In the genomic region with DNA sequence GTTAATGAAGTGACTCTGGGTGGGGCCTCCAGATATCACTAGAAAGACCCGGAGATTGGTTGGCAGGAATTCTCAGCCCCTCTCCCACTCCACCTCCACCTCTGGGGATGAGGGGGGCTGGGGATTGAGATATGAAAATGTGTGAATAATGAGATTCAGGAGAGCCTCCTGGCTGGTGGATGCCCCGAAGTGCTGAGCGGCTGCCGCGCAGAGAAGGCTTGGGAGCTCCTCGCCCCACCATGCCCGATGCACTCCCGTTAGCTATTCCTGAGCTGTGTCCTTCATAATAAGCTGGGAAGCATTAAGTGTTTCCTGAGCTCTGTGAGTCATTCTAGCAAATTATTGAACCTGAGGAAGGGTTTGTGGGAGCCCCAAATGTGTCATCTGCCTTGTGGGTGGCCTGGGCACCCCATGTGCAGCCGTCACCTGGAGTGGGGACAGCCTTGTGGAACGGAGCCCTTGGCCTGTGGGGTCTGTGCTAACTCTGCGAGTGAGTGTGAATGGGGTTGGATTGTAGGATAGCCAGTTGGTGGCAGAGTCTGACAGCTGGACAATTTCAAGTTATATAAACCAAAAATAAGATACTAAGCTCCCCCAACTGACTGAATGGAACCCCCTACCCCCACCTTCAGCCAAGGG, we compare ENCODE assay signal across 14 cellular contexts. TPM values are rescaled to one million over a fixed set of nuclear protein-coding genes. Genes with fewer than 3 reads are reported as not detected.
A peak's percentile ranks its signal among the peaks of the same experiment; 100 is the strongest.
DNase-seq lines count a peak whose midpoint lies in the region; ATAC-seq and TF ChIP-seq lines count a peak whose summit lies in the region.
"Had no signal": no experiment of that assay in that cellular context is flagged by ENCODE, and none has a peak within 500 bp of the region (broad histone marks: within the 10 kb centered on the region; RNA-seq: fewer than 3 reads in every experiment).

No MANE protein-coding gene starts in this region.

- no peak overlapping the region; a peak in 1 of 5 replicates for H3K4me3 Mint-ChIP-seq in H9
- H3K4me3 Mint-ChIP-seq in type B pancreatic cell, result no peak overlapping the region
- H3K4me3 Mint-ChIP-seq in immature natural killer cell, result no peak overlapping the region
- H3K4me3 Mint-ChIP-seq: B cell; CD4-positive, alpha-beta T cell had no signal

- H3K4me3 ChIP-seq in Peyer's patch (no peak overlapping the region), neuronal stem cell (ENCODE audit: low read length in 2 of 2) (no peak overlapping the region)
- H3K4me3 ChIP-seq: GM12878 had no signal

- no peak for TF ChIP-seq POLR2A in Peyer's patch (IDR thresholded peaks at IDR 0.05)

- H4K20me1 ChIP-seq in H9 (ENCODE audit: control insufficient read depth, insufficient read depth, insufficient read length), result no peaks in the 10 kb centered on the region

- H3K27me3 ChIP-seq in H9 (ENCODE audit: insufficient read depth, low read length), result no peaks in the 10 kb centered on the region
- no peaks in the 10 kb centered on the region for H3K27me3 ChIP-seq in Peyer's patch
- H3K27me3 ChIP-seq in foreskin keratinocyte, result no peaks in the 10 kb centered on the region
- H3K27me3 ChIP-seq in neuronal stem cell (ENCODE audit: control insufficient read depth in 3 of 3, insufficient read depth in 3 of 3, low read depth in 1 of 3, low read length in 3 of 3), result no peaks in the 10 kb centered on the region

- H4K8ac ChIP-seq in H9 (replicated peaks; ENCODE audit: insufficient read length, low read depth, low read length) (no peak overlapping the region), neuronal stem cell (ENCODE audit: low read depth, low read length) (no peak overlapping the region)

- H3K4me1 Mint-ChIP-seq in H9, result peaks cover 6% of the 10 kb centered on the region in 2 experiments; a peak in 3 of 4 replicates
- peaks cover 7% of the 10 kb centered on the region for H3K4me1 Mint-ChIP-seq in type B pancreatic cell (ENCODE audit: unreplicated experiment)
- peaks cover 5 to 10% of the 10 kb centered on the region in 2 donors for H3K4me1 Mint-ChIP-seq in immature natural killer cell

- H3K23me2 ChIP-seq in H9 (ENCODE audit: insufficient read length, low read depth, low read length, poor library complexity, severe bottlenecking), result peaks cover 4% of the 10 kb centered on the region

- DNase-seq in H9 (peak; percentile 22), Peyer's patch (peak in 2 of 3 donors; percentile 13 to 15), foreskin keratinocyte (no peak), neuronal stem cell (ENCODE audit: low spot score) (no peak), type B pancreatic cell (ENCODE audit: extremely low spot score, unreplicated experiment) (no peak), NCI-H446 (lab: John Stamatoyannopoulos, UW) (no peak), immature natural killer cell (no peak)
- DNase-seq: C1 segment of cervical spinal cord, Calu3, DMS79 had no signal

- H3K18ac ChIP-seq in H9 (ENCODE audit: insufficient read length, low read depth, low read length), result no peak overlapping the region
- no peak overlapping the region for H3K18ac ChIP-seq in neuronal stem cell (ENCODE audit: low read length)

- no peak overlapping the region for H2AK5ac ChIP-seq in H9 (ENCODE audit: insufficient read length, low read length)
- peak overlapping the region; percentile 45 for H2AK5ac ChIP-seq in neuronal stem cell (ENCODE audit: low read depth, low read length)

- H3K14ac ChIP-seq in H9 (ENCODE audit: insufficient read depth, low read length), result no peak overlapping the region
- no peak overlapping the region for H3K14ac ChIP-seq in neuronal stem cell (ENCODE audit: low read length)

- H3K9me3 Mint-ChIP-seq in H9 (peaks cover 17 to 54% of the 10 kb centered on the region in 2 experiments), type B pancreatic cell (no peaks in the 10 kb centered on the region), immature natural killer cell (no peaks in the 10 kb centered on the region)
- H3K9me3 Mint-ChIP-seq: CD4-positive, alpha-beta T cell had no signal

- no peak overlapping the region for H2AFZ ChIP-seq in H9 (ENCODE audit: low read length)
- H2AFZ ChIP-seq in neuronal stem cell (ENCODE audit: low read length), result no peak overlapping the region

- ATAC-seq in foreskin keratinocyte, result no peak
- ATAC-seq in HG02884 (IDR thresholded peaks at IDR 0.05; ENCODE audit: unreplicated experiment), result no peak
- ATAC-seq: GM12878 had no signal

- TF ChIP-seq CTCF in H9 (conservative IDR thresholded peaks at IDR 0.05) (no peak), Peyer's patch (IDR thresholded peaks at IDR 0.05) (no peak), foreskin keratinocyte (conservative IDR thresholded peaks at IDR 0.05) (peak; percentile 21), type B pancreatic cell (conservative IDR thresholded peaks at IDR 0.05) (no peak)

- H4K91ac ChIP-seq in H9 (ENCODE audit: insufficient read length, low read depth, low read length) (no peak overlapping the region), neuronal stem cell (ENCODE audit: low read depth, low read length, poor library complexity) (no peak overlapping the region)

- peaks cover 1% of the 10 kb centered on the region; the same call in 1 of the 2 replicates for H3K79me2 ChIP-seq in H9 (ENCODE audit: insufficient read depth, low read length)

- H3K79me1 ChIP-seq in H9 (ENCODE audit: insufficient read depth, low read depth, low read length, poor library complexity, severe bottlenecking) (no peaks in the 10 kb centered on the region), neuronal stem cell (ENCODE audit: low read depth, low read length) (peaks cover 3% of the 10 kb centered on the region)

- no peak overlapping the region for H4K5ac ChIP-seq in H9 (ENCODE audit: insufficient read length, low read depth, low read length)

- H3K27ac Mint-ChIP-seq in H9 (no peak overlapping the region; a peak in 1 of 7 replicates), type B pancreatic cell (no peak overlapping the region), immature natural killer cell (no peak overlapping the region)
- H3K27ac Mint-ChIP-seq: B cell had no signal

- H3K27ac ChIP-seq in H9 (ENCODE audit: insufficient read length, low read depth, low read length), result no peak overlapping the region
- no peak overlapping the region for H3K27ac ChIP-seq in Peyer's patch
- no peak overlapping the region for H3K27ac ChIP-seq in foreskin keratinocyte
- H3K27ac ChIP-seq in neuronal stem cell (replicated peaks; ENCODE audit: low read length), result no peak overlapping the region

- H2BK15ac ChIP-seq in H9 (ENCODE audit: low read depth, low read length) (no peak overlapping the region), neuronal stem cell (ENCODE audit: low read length) (no peak overlapping the region)

- no peak overlapping the region for H3K4me2 ChIP-seq in H9 (ENCODE audit: insufficient read depth, insufficient read length, low read length)
- H3K4me2 ChIP-seq in neuronal stem cell (ENCODE audit: insufficient read depth, low read length, poor library complexity, severe bottlenecking), result no peak overlapping the region

- H2BK5ac ChIP-seq in H9 (ENCODE audit: insufficient read length, low read length) (no peak overlapping the region), neuronal stem cell (ENCODE audit: low read length) (no peak overlapping the region)

- H3K9ac ChIP-seq in H9 (ENCODE audit: extremely low read depth, insufficient read length, low read length) (no peak overlapping the region), neuronal stem cell (ENCODE audit: low read depth, low read length, poor library complexity) (no peak overlapping the region)

- no peak overlapping the region for H3K56ac ChIP-seq in H9 (ENCODE audit: insufficient read length, low read depth, low read length)

- no peak overlapping the region for H3K23ac ChIP-seq in H9 (ENCODE audit: insufficient read length, low read depth, low read length)
- no peak overlapping the region for H3K23ac ChIP-seq in neuronal stem cell (ENCODE audit: low read depth, low read length, poor library complexity)

- H3K4ac ChIP-seq in H9 (ENCODE audit: low read depth, low read length) (no peak overlapping the region), neuronal stem cell (ENCODE audit: low read length) (no peak overlapping the region)

- H3K4me1 ChIP-seq in H9 (ENCODE audit: insufficient read depth, low read length) (no peaks in the 10 kb centered on the region), Peyer's patch (peaks cover 0 to 7% (median 3%) of the 10 kb centered on the region in 4 donors), foreskin keratinocyte (peaks cover 3% of the 10 kb centered on the region), neuronal stem cell (ENCODE audit: control insufficient read depth in 2 of 2, insufficient read depth in 1 of 2, low read depth in 1 of 2, low read length in 2 of 2) (peaks cover 0 to 5% of the 10 kb centered on the region in 2 donors)

- H3K9me3 ChIP-seq in H9 (ENCODE audit: control insufficient read depth, low read depth, low read length) (no peaks in the 10 kb centered on the region), Peyer's patch (no peaks in the 10 kb centered on the region), neuronal stem cell (replicated peaks in 1 of 2; ENCODE audit: control insufficient read depth in 2 of 2, insufficient read depth in 1 of 2, low read depth in 1 of 2, low read length in 2 of 2) (peaks cover 4 to 7% of the 10 kb centered on the region in 2 donors)

- no peak overlapping the region for H2BK12ac ChIP-seq in H9 (ENCODE audit: insufficient read length, low read depth, low read length)
- no peak overlapping the region for H2BK12ac ChIP-seq in neuronal stem cell (ENCODE audit: low read length)

- no peak overlapping the region for H2BK20ac ChIP-seq in H9 (ENCODE audit: low read depth, low read length, poor library complexity, severe bottlenecking)

- no CpG with 5 or more reads among the region's 11 CpGs for WGBS in H9 (ENCODE audit: extremely low coverage, insufficient read length, low lambda C conversion rate)
- WGBS in neuronal stem cell (ENCODE audit: extremely low coverage in 2 of 2, insufficient read length in 2 of 2, insufficient replicate concordance in 1 of 2), 2 donors, result no CpG with 5 or more reads among the region's 11 CpGs

- H3K36me3 Mint-ChIP-seq in H9 (ENCODE audit: insufficient read depth in 1 of 3, low read depth in 3 of 3), result peaks cover 0 to 7% (median 5%) of the 10 kb centered on the region in 3 experiments; a peak in 5 of 7 replicates
- no peaks in the 10 kb centered on the region for H3K36me3 Mint-ChIP-seq in type B pancreatic cell
- H3K36me3 Mint-ChIP-seq in immature natural killer cell, result no peaks in the 10 kb centered on the region

- no peak overlapping the region for H3T11ph ChIP-seq in H9 (ENCODE audit: low read length)

- no peak overlapping the region for H2BK120ac ChIP-seq in H9 (ENCODE audit: low read depth, low read length, poor library complexity, severe bottlenecking)
- H2BK120ac ChIP-seq in neuronal stem cell (ENCODE audit: low read depth, low read length), result no peak overlapping the region

- H3K27me3 Mint-ChIP-seq in H9 (ENCODE audit: low read depth) (peaks cover 27% of the 10 kb centered on the region), type B pancreatic cell (no peaks in the 10 kb centered on the region), immature natural killer cell (ENCODE audit: low read depth in 3 of 3) (peaks cover under 1 to 4% (median 4%) of the 10 kb centered on the region in 3 donors)
- H3K27me3 Mint-ChIP-seq: B cell; CD4-positive, alpha-beta T cell had no signal

- H3K36me3 ChIP-seq in Peyer's patch, result no peaks in the 10 kb centered on the region
- H3K36me3 ChIP-seq in neuronal stem cell (replicated peaks in 1 of 2; ENCODE audit: control insufficient read depth in 2 of 2, insufficient read depth in 2 of 2, low read length in 2 of 2), result no peaks in the 10 kb centered on the region

RNA-seq across cellular contexts. Expression of a gene that starts 4.4 kb away (rescaled TPM):
- total RNA-seq in H9 (2021), result 85.6 and 89.5 TPM in 2 replicates
- 100 to 1,000 TPM; 112 to 200 (median 143) TPM for total RNA-seq in Peyer's patch
- 80.6 and 86.1 TPM in 2 replicates for total RNA-seq in foreskin keratinocyte
- 61.4 and 70.2 TPM in 2 replicates for polyA plus RNA-seq in foreskin keratinocyte
- 38.4 TPM for polyA plus RNA-seq in neuronal stem cell (2013, experiment 1 of 2)
- 37.0 TPM for polyA plus RNA-seq in neuronal stem cell (2013, experiment 2 of 2)
- total RNA-seq in type B pancreatic cell (ENCODE audit: low replicate concordance), result 81.5 and 98.7 TPM in 2 replicates
- polyA plus RNA-seq in immature natural killer cell, result 10 to 100 TPM; 60.7 to 76.0 (median 72.9) TPM

RNA-seq across cellular contexts. Expression of a gene that starts 36.3 kb away (rescaled TPM):
- total RNA-seq in H9 (2021), result 128 and 136 TPM in 2 replicates
- 100 to 1,000 TPM; 245 to 371 (median 288) TPM for total RNA-seq in Peyer's patch
- 106 and 114 TPM in 2 replicates for total RNA-seq in foreskin keratinocyte
- polyA plus RNA-seq in foreskin keratinocyte, result 69.9 and 73.0 TPM in 2 replicates
- polyA plus RNA-seq in neuronal stem cell (2013, experiment 1 of 2), result 151 TPM
- polyA plus RNA-seq in neuronal stem cell (2013, experiment 2 of 2), result 149 TPM
- total RNA-seq in type B pancreatic cell (ENCODE audit: low replicate concordance), result 147 and 165 TPM in 2 replicates
- polyA plus RNA-seq in immature natural killer cell, result 100 to 1,000 TPM in 1 of 3 donors, 10 to 100 TPM in 2; 72.1 to 110 (median 77.7) TPM

Comparison
In these comparisons a context has a peak if more than half of its experiments do, and no peak if none do; other contexts are left out.
1. DNase-seq: peak in H9 (single experiment) and Peyer's patch (2 of 3); none in foreskin keratinocyte (0 of 2), neuronal stem cell (single experiment), type B pancreatic cell (single experiment), NCI-H446 (0 of 2) and immature natural killer cell (0 of 3).